Comparison of ENCODE assay signal across 22 cellular contexts in genomic region chrX:116238866-116239265, GRCh38.
"Had no signal": no experiment of that assay in that cellular context is flagged by ENCODE, and none has a peak within 500 bp of the region (broad histone marks: within the 10 kb centered on the region; RNA-seq: fewer than 3 reads in every experiment).

No MANE protein-coding gene starts in this region.

- ATAC-seq: activated CD8-positive, alpha-beta T cell treated with anti-CD3 and anti-CD28 coated beads for 36 hours; activated T-cell treated with anti-CD3 and anti-CD28 coated beads, Interleukin-2, amount 50 U/mL, for 4 hours; gastrocnemius medialis had no signal

- H3K9me3 Mint-ChIP-seq: activated CD4-positive, alpha-beta T cell treated with anti-CD3 and anti-CD28 coated beads, Interleukin-2, amount 10 ng/mL, durations not matched to agents 24 days and 14 days; activated CD8-positive, alpha-beta T cell treated with anti-CD3 and anti-CD28 coated beads for 36 hours; activated T-cell treated with anti-CD3 and anti-CD28 coated beads, Interleukin-2, amount 50 U/mL, for 4 hours; memory B cell; neural crest cell had no signal

- DNase-seq: activated CD4-positive, alpha-beta T cell treated with anti-CD3 and anti-CD28 coated beads, Interleukin-2, amount 10 ng/mL, durations not matched to agents 24 days and 14 days; activated CD4-positive, CD25-positive, alpha-beta regulatory T cell; activated CD8-positive, alpha-beta T cell treated with anti-CD3 and anti-CD28 coated beads for 36 hours; activated effector memory CD4-positive, alpha-beta T cell treated with Interleukin-2 at 50 U/mL for 16 hours; activated naive CD4-positive, alpha-beta T cell treated with anti-CD3 and anti-CD28 coated beads, Interleukin-2, amount 50 U/mL, for 16 hours; activated T-cell treated with anti-CD3 and anti-CD28 coated beads, Interleukin-2, amount 50 U/mL, for 4 hours; dermis blood vessel endothelial cell; erythroblast; gastrocnemius medialis; head of caudate nucleus; left ventricle myocardium inferior; naive B cell; stimulated activated CD4-positive, alpha-beta T cell treated with anti-CD3 and anti-CD28 coated beads, Interleukin-12 subunit alpha, Interleukin-12 subunit beta, amount 100 ng/mL, for 4 hours; stimulated activated CD4-positive, alpha-beta T cell treated with anti-CD3 and anti-CD28 coated beads, Interleukin-2, amount 100 ng/mL, for 24 hours; stimulated activated naive CD4-positive, alpha-beta T cell treated with Interleukin-2 at 50 U/mL for 16 hours; thyroid gland had no signal

- H3K4me3 ChIP-seq: ascending aorta, cardiac muscle cell, gastrocnemius medialis, left ventricle myocardium inferior, right atrium auricular region, thyroid gland had no signal

- H3K36me3 Mint-ChIP-seq: memory B cell, naive B cell had no signal

- H3K4me3 Mint-ChIP-seq: activated CD4-positive, alpha-beta T cell treated with anti-CD3 and anti-CD28 coated beads, Interleukin-2, amount 10 ng/mL, durations not matched to agents 24 days and 14 days; activated CD8-positive, alpha-beta T cell treated with anti-CD3 and anti-CD28 coated beads for 36 hours; activated T-cell treated with anti-CD3 and anti-CD28 coated beads, Interleukin-2, amount 50 U/mL, for 4 hours; memory B cell; naive B cell; neural crest cell had no signal

- H3K27ac ChIP-seq: ascending aorta, cardiac muscle cell, gastrocnemius medialis, left ventricle myocardium inferior, right atrium auricular region, thyroid gland had no signal

- H3K27ac Mint-ChIP-seq: activated CD4-positive, alpha-beta T cell treated with anti-CD3 and anti-CD28 coated beads, Interleukin-2, amount 10 ng/mL, durations not matched to agents 24 days and 14 days; activated CD8-positive, alpha-beta T cell treated with anti-CD3 and anti-CD28 coated beads for 36 hours; memory B cell; naive B cell had no signal

- H3K27me3 Mint-ChIP-seq: activated CD4-positive, alpha-beta T cell treated with anti-CD3 and anti-CD28 coated beads, Interleukin-2, amount 10 ng/mL, durations not matched to agents 24 days and 14 days; activated CD8-positive, alpha-beta T cell treated with anti-CD3 and anti-CD28 coated beads for 36 hours; memory B cell; naive B cell had no signal

- H3K36me3 ChIP-seq: ascending aorta, cardiac muscle cell, gastrocnemius medialis, left ventricle myocardium inferior, right atrium auricular region, thyroid gland had no signal

- FAIRE-seq: TTC549 had no signal

- H3K9me3 ChIP-seq: ascending aorta, gastrocnemius medialis, thyroid gland had no signal

- H3K27me3 ChIP-seq: ascending aorta, cardiac muscle cell, gastrocnemius medialis, right atrium auricular region, thyroid gland had no signal

- H3K4me1 ChIP-seq: ascending aorta, gastrocnemius medialis, left ventricle myocardium inferior, right atrium auricular region, thyroid gland had no signal

- H3K4me1 Mint-ChIP-seq: activated CD4-positive, alpha-beta T cell treated with anti-CD3 and anti-CD28 coated beads, Interleukin-2, amount 10 ng/mL, durations not matched to agents 24 days and 14 days; memory B cell; naive B cell; neural crest cell had no signal
